In the genomic region with DNA sequence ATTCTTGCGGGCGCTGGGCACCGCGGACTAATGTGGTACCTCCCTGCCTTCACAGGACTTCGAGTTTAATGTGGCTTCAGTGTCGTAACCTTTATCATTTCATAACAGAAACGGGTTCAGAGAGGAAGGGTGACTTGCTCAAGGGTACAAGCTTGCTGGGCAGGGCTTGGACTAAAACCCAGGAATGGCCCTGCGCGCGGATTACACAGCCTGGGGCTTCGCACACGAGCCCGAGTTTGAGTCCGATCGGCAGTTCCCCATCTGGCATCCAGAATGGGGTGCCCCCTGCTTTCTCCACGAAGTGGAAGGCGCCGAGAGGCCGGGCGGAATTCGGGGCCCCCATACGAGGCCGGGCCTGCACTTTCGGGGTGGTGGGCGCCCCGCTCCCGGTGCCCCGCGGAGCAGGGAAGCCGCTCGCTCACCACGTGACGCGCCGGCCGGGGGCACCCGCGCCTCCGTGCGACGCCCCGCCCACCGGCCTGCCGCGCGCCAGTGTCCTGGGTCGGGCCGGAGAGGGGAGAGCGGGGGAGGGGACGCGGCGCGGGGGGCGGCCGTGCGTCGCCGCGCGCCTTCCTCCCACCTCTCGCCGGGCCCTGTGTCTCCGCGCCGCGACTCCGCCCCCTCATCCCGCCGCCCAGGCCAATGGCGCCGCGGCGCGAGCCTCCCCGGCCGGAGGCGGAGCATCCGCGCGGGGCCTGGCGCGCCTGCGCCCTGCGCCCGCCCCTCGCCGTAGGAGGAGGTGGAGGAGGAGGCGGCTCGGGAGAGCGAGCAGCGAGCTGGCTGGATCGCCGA, we compare ENCODE assay signal across 8 cellular contexts. TPM values are rescaled to one million over a fixed set of nuclear protein-coding genes. Genes with fewer than 3 reads are reported as not detected.
DNase-seq lines count a peak whose midpoint lies in the region; ATAC-seq and TF ChIP-seq lines count a peak whose summit lies in the region.

A gene with protein sequence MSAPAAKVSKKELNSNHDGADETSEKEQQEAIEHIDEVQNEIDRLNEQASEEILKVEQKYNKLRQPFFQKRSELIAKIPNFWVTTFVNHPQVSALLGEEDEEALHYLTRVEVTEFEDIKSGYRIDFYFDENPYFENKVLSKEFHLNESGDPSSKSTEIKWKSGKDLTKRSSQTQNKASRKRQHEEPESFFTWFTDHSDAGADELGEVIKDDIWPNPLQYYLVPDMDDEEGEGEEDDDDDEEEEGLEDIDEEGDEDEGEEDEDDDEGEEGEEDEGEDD (plus strand): TSS at position 722 of the 792 bp plus-strand sequence. CDS start 361 bp downstream, outside the sequence.

- peak within 1 kb of the TSS; percentile 88 to 99 (median 97) for H3K9ac ChIP-seq in BLaER1 treated with 17β-estradiol and CSF1 and Interleukin-3, amounts not matched to agents 10 nM and 100 nM

- ATAC-seq in GM19397 (IDR thresholded peaks at IDR 0.05; ENCODE audit: unreplicated experiment) = peak; percentile 79
- peak; percentile 61 for ATAC-seq in HG03571 (IDR thresholded peaks at IDR 0.05; ENCODE audit: unreplicated experiment)

- peaks cover 54 to 72% (median 63%) of the 10 kb centered on the region in 10 experiments for H3K4me1 ChIP-seq in BLaER1 treated with 17β-estradiol and CSF1 and Interleukin-3, amounts not matched to agents 10 nM and 100 nM

- H3K4me3 Mint-ChIP-seq in activated CD4-positive, alpha-beta memory T cell treated with anti-CD3 and anti-CD28 coated beads, Interleukin-2, amount 10 ng/mL, durations not matched to agents 7 days and 5 days = peak within 1 kb of the TSS; percentile 98

- H3K27me3 ChIP-seq in BLaER1 treated with 17β-estradiol and CSF1 and Interleukin-3, amounts not matched to agents 10 nM and 100 nM = no peaks in the 10 kb centered on the region
- H3K27me3 ChIP-seq in dorsolateral prefrontal cortex = peaks cover 0 to 10% (median 0%) of the 10 kb centered on the region in 45 donors

- peaks cover 25 to 38% (median 36%) of the 10 kb centered on the region in 11 experiments for H3K36me3 ChIP-seq in BLaER1 treated with 17β-estradiol and CSF1 and Interleukin-3, amounts not matched to agents 10 nM and 100 nM

- peak; percentile 96 for DNase-seq in NCI-H82 (lab: John Stamatoyannopoulos, UW)
- DNase-seq in activated CD4-positive, alpha-beta memory T cell treated with anti-CD3 and anti-CD28 coated beads, Interleukin-2, amount 10 ng/mL, durations not matched to agents 7 days and 5 days = peak; percentile 95
- DNase-seq in dorsolateral prefrontal cortex = peak; percentile 78 to 94 (median 86)
- DNase-seq in lower leg skin (ENCODE audit: low spot score in 2 of 2) = peak; percentile 86 to 98
- DNase-seq in stimulated activated CD4-positive, alpha-beta T cell treated with anti-CD3 and anti-CD28 coated beads, Interleukin-4, amount 100 ng/mL, for 48 hours (ENCODE audit: low read depth in 2 of 2) = peak; percentile 85 to 94

- peaks cover 33 to 39% (median 38%) of the 10 kb centered on the region in 11 experiments for H4K20me1 ChIP-seq in BLaER1 treated with 17β-estradiol and CSF1 and Interleukin-3, amounts not matched to agents 10 nM and 100 nM

- H3K36me3 Mint-ChIP-seq in activated CD4-positive, alpha-beta memory T cell treated with anti-CD3 and anti-CD28 coated beads, Interleukin-2, amount 10 ng/mL, durations not matched to agents 7 days and 5 days (ENCODE audit: low read depth) = peaks cover 33% of the 10 kb centered on the region

- 1 to 2% methylated on average over 48 to 78 of the region's 93 CpGs for WGBS in lower leg skin, 2 donors

- H3K4me1 Mint-ChIP-seq in activated CD4-positive, alpha-beta memory T cell treated with anti-CD3 and anti-CD28 coated beads, Interleukin-2, amount 10 ng/mL, durations not matched to agents 7 days and 5 days = peaks cover 64% of the 10 kb centered on the region

- CTCF ChIA-PET in activated CD4-positive, alpha-beta memory T cell treated with anti-CD3 and anti-CD28 coated beads, Interleukin-2, amount 10 ng/mL, durations not matched to agents 7 days and 5 days (lab: Charles Lee) = interaction anchor here (2.2 kb wide), 1 partner anchor 14 kb away, joined by 6 read pairs; a partner anchor contains a TSS

- intact Hi-C loops in dorsolateral prefrontal cortex (cut with DNase I) (loop anchor here (1.0 to 5.0 kb wide), 4 partner anchors 32 to 136 kb away; a partner anchor contains a TSS), lower leg skin (cut with DNase I; ENCODE audit: low total_unique reads) (no loop called here)

- H3K4me2 ChIP-seq in BLaER1 treated with 17β-estradiol and CSF1 and Interleukin-3, amounts not matched to agents 10 nM and 100 nM = peak within 1 kb of the TSS; percentile 83 to 100 (median 96)

- TF ChIP-seq POLR2A in lower leg skin (IDR thresholded peaks at IDR 0.05) = peak in 1 of 2 donors; percentile 71

- H3K27ac ChIP-seq in BLaER1 treated with 17β-estradiol and CSF1 and Interleukin-3, amounts not matched to agents 10 nM and 100 nM = peak within 1 kb of the TSS; percentile 77 to 99 (median 97)
- H3K27ac ChIP-seq in dorsolateral prefrontal cortex = peak within 1 kb of the TSS; percentile 76 to 99 (median 96)

- POLR2A ChIA-PET in activated CD4-positive, alpha-beta memory T cell treated with anti-CD3 and anti-CD28 coated beads, Interleukin-2, amount 10 ng/mL, durations not matched to agents 7 days and 5 days (lab: Charles Lee) = interaction anchor here (0.7 to 4.6 kb wide), 14 partner anchors 8 to 310 kb away, joined by 3 to 24 read pairs (median 5); a partner anchor contains a TSS

- peak within 1 kb of the TSS; percentile 92 for H3K27ac Mint-ChIP-seq in activated CD4-positive, alpha-beta memory T cell treated with anti-CD3 and anti-CD28 coated beads, Interleukin-2, amount 10 ng/mL, durations not matched to agents 7 days and 5 days

- peak within 1 kb of the TSS; percentile 77 to 99 (median 92) for H3K4me3 ChIP-seq in BLaER1 treated with 17β-estradiol and CSF1 and Interleukin-3, amounts not matched to agents 10 nM and 100 nM
- H3K4me3 ChIP-seq in dorsolateral prefrontal cortex (peak within 1 kb of the TSS; percentile 64 to 97 (median 83)), lower leg skin (ENCODE audit: low read depth, poor library complexity, severe bottlenecking) (peak within 1 kb of the TSS; percentile 70)

- no peaks in the 10 kb centered on the region for H3K9me3 Mint-ChIP-seq in activated CD4-positive, alpha-beta memory T cell treated with anti-CD3 and anti-CD28 coated beads, Interleukin-2, amount 10 ng/mL, durations not matched to agents 7 days and 5 days

- peak in 12 of 56 donors; percentile 1 to 33 (median 11) for TF ChIP-seq CTCF in dorsolateral prefrontal cortex (IDR thresholded peaks at IDR 0.05 in 54 of 56, conservative IDR thresholded peaks at IDR 0.05 in 2 of 56; ENCODE audit: low read depth in 1 of 56, partially characterized antibody in 56 of 56)
- no peak for TF ChIP-seq CTCF in lower leg skin (IDR thresholded peaks at IDR 0.05)

- no peaks in the 10 kb centered on the region; a peak in 1 of 22 replicates for H3K9me3 ChIP-seq in BLaER1 treated with 17β-estradiol and CSF1 and Interleukin-3, amounts not matched to agents 10 nM and 100 nM (replicated peaks in 1 of 11)

- no peaks in the 10 kb centered on the region for H3K27me3 Mint-ChIP-seq in activated CD4-positive, alpha-beta memory T cell treated with anti-CD3 and anti-CD28 coated beads, Interleukin-2, amount 10 ng/mL, durations not matched to agents 7 days and 5 days

RNA-seq across cellular contexts. Expression of the gene that starts here (rescaled TPM):
- total RNA-seq in activated CD4-positive, alpha-beta memory T cell treated with anti-CD3 and anti-CD28 coated beads, Interleukin-2, amount 10 ng/mL, durations not matched to agents 7 days and 5 days = 100 to 1,000 TPM; 355 to 379 TPM
- total RNA-seq in dorsolateral prefrontal cortex (100 to 1,000 TPM; 147 to 261 (median 187) TPM), lower leg skin (100 to 1,000 TPM; 135 to 220 (median 178) TPM)

Comparison
In these comparisons a context has a peak if more than half of its experiments do, and no peak if none do; other contexts are left out.
1. Peak in every context shown above with its lines: DNase-seq, ATAC-seq, H3K4me3 ChIP-seq and H3K27ac ChIP-seq.